1 cellular context compared by ENCODE assay signal in the genomic region with DNA sequence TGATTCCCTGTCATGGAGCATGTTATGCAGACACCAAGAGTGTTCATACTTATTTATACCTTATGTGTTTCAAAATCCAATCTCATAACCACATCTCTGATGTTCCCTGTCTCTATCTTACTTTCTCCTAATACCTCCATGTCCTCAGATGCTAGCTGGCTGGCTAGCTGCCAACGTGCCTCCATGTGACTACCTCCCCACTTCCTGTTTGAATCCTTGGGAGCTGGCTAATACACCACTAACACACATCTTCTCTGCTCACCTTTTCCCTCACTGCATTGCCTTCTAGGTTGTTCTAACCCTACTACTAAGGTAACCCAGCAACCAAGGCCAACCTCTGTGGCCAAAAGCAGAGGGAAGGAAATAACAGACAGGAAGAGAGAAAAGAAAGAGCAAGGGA.
TF ChIP-seq lines count a peak whose summit lies in the region.

No MANE protein-coding gene starts in this region.

TF ChIP-seq in SK-N-SH treated with all-trans-retinoic acid at 6 μM for 48 hours, 23 proteins besides CTCF, POLR2A, EP300 and RAD21 (continued from another document):
- TF ChIP-seq, protein P1, sequence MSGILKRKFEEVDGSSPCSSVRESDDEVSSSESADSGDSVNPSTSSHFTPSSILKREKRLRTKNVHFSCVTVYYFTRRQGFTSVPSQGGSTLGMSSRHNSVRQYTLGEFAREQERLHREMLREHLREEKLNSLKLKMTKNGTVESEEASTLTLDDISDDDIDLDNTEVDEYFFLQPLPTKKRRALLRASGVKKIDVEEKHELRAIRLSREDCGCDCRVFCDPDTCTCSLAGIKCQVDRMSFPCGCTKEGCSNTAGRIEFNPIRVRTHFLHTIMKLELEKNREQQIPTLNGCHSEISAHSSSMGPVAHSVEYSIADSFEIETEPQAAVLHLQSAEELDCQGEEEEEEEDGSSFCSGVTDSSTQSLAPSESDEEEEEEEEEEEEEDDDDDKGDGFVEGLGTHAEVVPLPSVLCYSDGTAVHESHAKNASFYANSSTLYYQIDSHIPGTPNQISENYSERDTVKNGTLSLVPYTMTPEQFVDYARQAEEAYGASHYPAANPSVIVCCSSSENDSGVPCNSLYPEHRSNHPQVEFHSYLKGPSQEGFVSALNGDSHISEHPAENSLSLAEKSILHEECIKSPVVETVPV (CRISPR knock-in tag; IDR thresholded peaks at IDR 0.05): no peak
- TF ChIP-seq GLIS3 (CRISPR knock-in tag; IDR thresholded peaks at IDR 0.05) (no peak), PPARA (CRISPR knock-in tag; IDR thresholded peaks at IDR 0.05; ENCODE audit: borderline replicate concordance) (no peak), BACH2 (CRISPR knock-in tag; IDR thresholded peaks at IDR 0.05; ENCODE audit: borderline replicate concordance) (no peak), TCF4 (CRISPR knock-in tag; IDR thresholded peaks at IDR 0.05; ENCODE audit: borderline replicate concordance) (no peak)
- TF ChIP-seq, protein P2, sequence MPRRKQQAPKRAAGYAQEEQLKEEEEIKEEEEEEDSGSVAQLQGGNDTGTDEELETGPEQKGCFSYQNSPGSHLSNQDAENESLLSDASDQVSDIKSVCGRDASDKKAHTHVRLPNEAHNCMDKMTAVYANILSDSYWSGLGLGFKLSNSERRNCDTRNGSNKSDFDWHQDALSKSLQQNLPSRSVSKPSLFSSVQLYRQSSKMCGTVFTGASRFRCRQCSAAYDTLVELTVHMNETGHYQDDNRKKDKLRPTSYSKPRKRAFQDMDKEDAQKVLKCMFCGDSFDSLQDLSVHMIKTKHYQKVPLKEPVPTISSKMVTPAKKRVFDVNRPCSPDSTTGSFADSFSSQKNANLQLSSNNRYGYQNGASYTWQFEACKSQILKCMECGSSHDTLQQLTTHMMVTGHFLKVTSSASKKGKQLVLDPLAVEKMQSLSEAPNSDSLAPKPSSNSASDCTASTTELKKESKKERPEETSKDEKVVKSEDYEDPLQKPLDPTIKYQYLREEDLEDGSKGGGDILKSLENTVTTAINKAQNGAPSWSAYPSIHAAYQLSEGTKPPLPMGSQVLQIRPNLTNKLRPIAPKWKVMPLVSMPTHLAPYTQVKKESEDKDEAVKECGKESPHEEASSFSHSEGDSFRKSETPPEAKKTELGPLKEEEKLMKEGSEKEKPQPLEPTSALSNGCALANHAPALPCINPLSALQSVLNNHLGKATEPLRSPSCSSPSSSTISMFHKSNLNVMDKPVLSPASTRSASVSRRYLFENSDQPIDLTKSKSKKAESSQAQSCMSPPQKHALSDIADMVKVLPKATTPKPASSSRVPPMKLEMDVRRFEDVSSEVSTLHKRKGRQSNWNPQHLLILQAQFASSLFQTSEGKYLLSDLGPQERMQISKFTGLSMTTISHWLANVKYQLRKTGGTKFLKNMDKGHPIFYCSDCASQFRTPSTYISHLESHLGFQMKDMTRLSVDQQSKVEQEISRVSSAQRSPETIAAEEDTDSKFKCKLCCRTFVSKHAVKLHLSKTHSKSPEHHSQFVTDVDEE (CRISPR knock-in tag; IDR thresholded peaks at IDR 0.05): no peak
